ENCODE assay signal across 22 cellular contexts in genomic region chr6:144899161-144899560, GRCh38.
DNase-seq lines count a peak whose midpoint lies in the region; ATAC-seq and TF ChIP-seq lines count a peak whose summit lies in the region.
"Had no signal": no experiment of that assay in that cellular context is flagged by ENCODE, and none has a peak within 500 bp of the region (broad histone marks: within the 10 kb centered on the region; RNA-seq: fewer than 3 reads in every experiment).

No MANE protein-coding gene starts in this region.

- H3K36me3 ChIP-seq in breast epithelium, result no peaks in the 10 kb centered on the region
- peaks cover 0 to 2% of the 10 kb centered on the region in 2 experiments for H3K36me3 ChIP-seq in SK-N-SH (replicated peaks in 1 of 2; ENCODE audit: control insufficient read depth in 1 of 2, insufficient read depth in 2 of 2, low read length in 1 of 2)
- H3K36me3 ChIP-seq in fibroblast of lung (ENCODE audit: control insufficient read depth, insufficient read depth, low read length), result no peaks in the 10 kb centered on the region
- H3K36me3 ChIP-seq in H7 (replicated peaks; ENCODE audit: control insufficient read depth, insufficient read depth, low read length), result no peaks in the 10 kb centered on the region
- H3K36me3 ChIP-seq: esophagus squamous epithelium, WERI-Rb-1 had no signal

- no peak overlapping the region for H3K4me3 Mint-ChIP-seq in MCF 10A (ENCODE audit: unreplicated experiment)
- H3K4me3 Mint-ChIP-seq: activated CD4-positive, alpha-beta memory T cell treated with anti-CD3 and anti-CD28 coated beads for 36 hours; activated naive CD4-positive, alpha-beta T cell treated with anti-CD3 and anti-CD28 coated beads, Interleukin-2, amount 50 U/mL, for 24 hours; CD4-positive, alpha-beta T cell had no signal

- H3K36me3 Mint-ChIP-seq in MCF 10A (ENCODE audit: insufficient read depth, unreplicated experiment), result no peaks in the 10 kb centered on the region

- H3K27ac ChIP-seq in breast epithelium (no peak overlapping the region), SK-N-SH (ENCODE audit: low read depth in 2 of 2, low read length in 1 of 2) (peak overlapping the region in 1 of 2 experiments; percentile 91; a peak in 2 of 4 replicates), fibroblast of lung (ENCODE audit: insufficient read depth, low read length) (no peak overlapping the region)
- H3K27ac ChIP-seq: 22Rv1, esophagus squamous epithelium, WERI-Rb-1 had no signal

- intact Hi-C loops in MCF 10A (cut with micrococcal nuclease) (no loop called here), breast epithelium (cut with DNase I; ENCODE audit: low total_unique reads) (no loop called here), head of caudate nucleus (cut with DNase I) (no loop called here), left colon (cut with DNase I, micrococcal nuclease) (no loop called here)

- H3K27me3 ChIP-seq in breast epithelium, result no peaks in the 10 kb centered on the region
- no peaks in the 10 kb centered on the region for H3K27me3 ChIP-seq in SK-N-SH (ENCODE audit: insufficient read depth)
- no peaks in the 10 kb centered on the region for H3K27me3 ChIP-seq in fibroblast of lung (ENCODE audit: control insufficient read depth, insufficient read depth, low read length)
- peaks cover 7% of the 10 kb centered on the region for H3K27me3 ChIP-seq in H7 (ENCODE audit: control insufficient read depth, insufficient read depth, low read length)
- H3K27me3 ChIP-seq: esophagus squamous epithelium had no signal

- no peaks in the 10 kb centered on the region for H3K9me3 Mint-ChIP-seq in MCF 10A (ENCODE audit: unreplicated experiment)
- H3K9me3 Mint-ChIP-seq: activated naive CD4-positive, alpha-beta T cell treated with anti-CD3 and anti-CD28 coated beads, Interleukin-2, amount 50 U/mL, for 24 hours had no signal

- no peaks in the 10 kb centered on the region for H3K4me1 ChIP-seq in breast epithelium
- peaks cover 4 to 9% of the 10 kb centered on the region in 2 experiments; a peak in 2 of 4 replicates for H3K4me1 ChIP-seq in SK-N-SH (ENCODE audit: control insufficient read depth in 1 of 2, insufficient read depth in 2 of 2, low read depth in 1 of 2, low read length in 1 of 2)
- H3K4me1 ChIP-seq in fibroblast of lung (ENCODE audit: control insufficient read depth, extremely low read depth, insufficient read depth, low read length), result peaks cover 3% of the 10 kb centered on the region
- H3K4me1 ChIP-seq: esophagus squamous epithelium had no signal

- DNase-seq in MCF 10A (ENCODE audit: unreplicated experiment) (peak; percentile 49), breast epithelium (ENCODE audit: low spot score in 2 of 2) (no peak), SK-N-SH (no peak), fibroblast of lung (ENCODE audit: low read depth in 2 of 2) (peak; percentile 58 to 70), H7 (no peak), head of caudate nucleus (no peak), NCI-H748 (lab: John Stamatoyannopoulos, UW; ENCODE audit: unreplicated experiment) (no peak), left colon (no peak)
- DNase-seq: activated CD4-positive, alpha-beta memory T cell treated with anti-CD3 and anti-CD28 coated beads for 36 hours; caudate nucleus; CD4-positive, alpha-beta T cell; DMS153; esophagus squamous epithelium; kidney glomerular epithelial cell; MV-4-11; NCI-H2029; NCI-H510A; Right ventricle myocardium superior; stimulated activated CD4-positive, alpha-beta T cell treated with anti-CD3 and anti-CD28 coated beads, Interleukin-12 subunit alpha, Interleukin-12 subunit beta, amount 100 ng/mL, for 4 hours; WERI-Rb-1 had no signal

- CTCF ChIA-PET in MCF 10A (lab: Yijun Ruan, JAX) (no interaction called here), SK-N-SH (lab: Yijun Ruan, JAX) (no interaction called here)

- no peaks in the 10 kb centered on the region for H3K27me3 Mint-ChIP-seq in MCF 10A (ENCODE audit: insufficient read depth, unreplicated experiment)
- H3K27me3 Mint-ChIP-seq: CD4-positive, alpha-beta T cell had no signal

- POLR2A ChIA-PET in MCF 10A (lab: Yijun Ruan, JAX), result no interaction called here
- POLR2A ChIA-PET in SK-N-SH (lab: Yijun Ruan, JAX), result no interaction called here

- H3F3A ChIP-seq in SK-N-SH (replicated peaks; ENCODE audit: insufficient read depth), result peaks cover 34% of the 10 kb centered on the region

- H3K27ac Mint-ChIP-seq in MCF 10A (ENCODE audit: low read depth, unreplicated experiment), result no peak overlapping the region
- H3K27ac Mint-ChIP-seq: activated CD4-positive, alpha-beta memory T cell treated with anti-CD3 and anti-CD28 coated beads for 36 hours; activated naive CD4-positive, alpha-beta T cell treated with anti-CD3 and anti-CD28 coated beads, Interleukin-2, amount 50 U/mL, for 24 hours; CD4-positive, alpha-beta T cell had no signal

- TF ChIP-seq RAD21 in SK-N-SH (IDR thresholded peaks at IDR 0.05; ENCODE audit: low read length), result no peak

- H2AFZ ChIP-seq in SK-N-SH (ENCODE audit: low read depth) (no peak overlapping the region), fibroblast of lung (ENCODE audit: low read length) (no peak overlapping the region)

- no peak overlapping the region for H3K9ac ChIP-seq in SK-N-SH
- H3K9ac ChIP-seq in fibroblast of lung (ENCODE audit: insufficient read depth, low read length), result no peak overlapping the region

- H3K4me2 ChIP-seq in SK-N-SH, result no peak overlapping the region
- no peak overlapping the region for H3K4me2 ChIP-seq in fibroblast of lung (ENCODE audit: extremely low read depth, insufficient read depth, low read length)

- H3K79me2 ChIP-seq in SK-N-SH (ENCODE audit: insufficient read depth) (no peaks in the 10 kb centered on the region), fibroblast of lung (ENCODE audit: control insufficient read depth, insufficient read depth, low read length) (no peaks in the 10 kb centered on the region)

- H3K9me3 ChIP-seq in breast epithelium (peaks cover 0 to 15% of the 10 kb centered on the region in 2 donors), SK-N-SH (peaks cover 10% of the 10 kb centered on the region; the same call in 1 of the 2 replicates), fibroblast of lung (ENCODE audit: control insufficient read depth, insufficient read depth, low read depth, low read length) (no peaks in the 10 kb centered on the region)

- ATAC-seq in left colon, result no peak

- H3K4me1 Mint-ChIP-seq in MCF 10A (ENCODE audit: insufficient read depth, unreplicated experiment), result peaks cover 15% of the 10 kb centered on the region
- H3K4me1 Mint-ChIP-seq: activated naive CD4-positive, alpha-beta T cell treated with anti-CD3 and anti-CD28 coated beads, Interleukin-2, amount 50 U/mL, for 24 hours had no signal

- peak in 1 of 2 experiments; percentile 26; a peak in 1 of 4 replicates for TF ChIP-seq EP300 in SK-N-SH (IDR thresholded peaks at IDR 0.05; ENCODE audit: borderline replicate concordance in 1 of 2, low read depth in 1 of 2, low read length in 1 of 2)

- no peak overlapping the region for H3K4me3 ChIP-seq in breast epithelium
- no peak overlapping the region for H3K4me3 ChIP-seq in SK-N-SH (ENCODE audit: low read depth in 2 of 2, low read length in 1 of 2)
- H3K4me3 ChIP-seq in fibroblast of lung (replicated peaks in 1 of 4; ENCODE audit: control extremely low read depth in 1 of 4, insufficient read depth in 1 of 4, low read depth in 3 of 4, low read length in 4 of 4), result no peak overlapping the region
- no peak overlapping the region for H3K4me3 ChIP-seq in H7 (ENCODE audit: insufficient read depth, low read depth, low read length)
- H3K4me3 ChIP-seq: esophagus squamous epithelium had no signal

- TF ChIP-seq CTCF in MCF 10A (IDR thresholded peaks at IDR 0.05; ENCODE audit: unreplicated experiment) (no peak), breast epithelium (IDR thresholded peaks at IDR 0.05) (no peak), SK-N-SH (IDR thresholded peaks at IDR 0.05) (no peak), fibroblast of lung (conservative IDR thresholded peaks at IDR 0.05 in 1 of 2, IDR thresholded peaks at IDR 0.05 in 1 of 2; ENCODE audit: low read depth in 1 of 2, low read length in 2 of 2) (no peak)

- no peaks in the 10 kb centered on the region for H4K20me1 ChIP-seq in SK-N-SH (ENCODE audit: insufficient read depth)
- H4K20me1 ChIP-seq in fibroblast of lung (ENCODE audit: control insufficient read depth, extremely low read depth, insufficient read depth, low read length), result no peaks in the 10 kb centered on the region

- no peaks in the 10 kb centered on the region for H3K9me2 ChIP-seq in SK-N-SH

- BruUV-seq in MCF 10A (replicated peaks; lab: Mats Ljungman, UMichigan), result no TSS peak

- 43% methylated on average over 1 of the region's 1 CpG for WGBS in SK-N-SH (ENCODE audit: low lambda C conversion rate)

- no peak for TF ChIP-seq POLR2A in breast epithelium (IDR thresholded peaks at IDR 0.05)

TF ChIP-seq in SK-N-SH, 30 proteins besides CTCF, POLR2A, EP300 and RAD21:
- TF ChIP-seq TCF12 (IDR thresholded peaks at IDR 0.05) (peak; percentile 32), MEF2A (IDR thresholded peaks at IDR 0.05; ENCODE audit: borderline replicate concordance, low read depth) (no peak)

Comparison
In these comparisons a context has a peak if more than half of its experiments do, and no peak if none do; other contexts are left out.
1. DNase-seq: peak in MCF 10A (single experiment) and fibroblast of lung (2 of 2); none in breast epithelium (0 of 2), SK-N-SH (single experiment), H7 (single experiment), head of caudate nucleus (0 of 42), NCI-H748 (single experiment) and left colon (0 of 2).